4 cellular contexts compared by ENCODE assay signal in the genomic region with DNA sequence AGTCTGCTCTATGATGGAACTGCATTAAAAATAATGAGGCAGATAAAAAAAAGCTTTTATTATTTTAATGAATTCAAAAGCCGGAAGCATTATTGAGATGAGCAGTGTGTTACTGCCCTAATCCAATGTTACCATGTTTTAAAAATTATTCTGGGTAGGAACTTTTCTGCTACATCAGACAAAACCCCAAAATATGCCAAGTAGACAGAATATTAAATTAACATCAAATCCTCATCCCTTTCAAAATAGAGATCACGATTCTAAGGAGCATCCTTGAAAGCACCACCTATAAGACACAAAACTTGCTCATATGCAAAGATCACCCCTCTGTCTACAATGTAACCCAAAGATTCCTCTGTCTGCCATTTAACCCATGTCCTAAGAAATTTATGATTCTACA.
TF ChIP-seq lines count a peak whose summit lies in the region.

No MANE protein-coding gene starts in this region.

TF ChIP-seq in HepG2, 621 proteins besides CTCF, POLR2A, EP300 and RAD21:
- no peak for TF ChIP-seq NR0B2 (CRISPR knock-in tag; IDR thresholded peaks at IDR 0.05)
- no peak for TF ChIP-seq ZNF317 (CRISPR knock-in tag; IDR thresholded peaks at IDR 0.05)
- TF ChIP-seq, protein P1, sequence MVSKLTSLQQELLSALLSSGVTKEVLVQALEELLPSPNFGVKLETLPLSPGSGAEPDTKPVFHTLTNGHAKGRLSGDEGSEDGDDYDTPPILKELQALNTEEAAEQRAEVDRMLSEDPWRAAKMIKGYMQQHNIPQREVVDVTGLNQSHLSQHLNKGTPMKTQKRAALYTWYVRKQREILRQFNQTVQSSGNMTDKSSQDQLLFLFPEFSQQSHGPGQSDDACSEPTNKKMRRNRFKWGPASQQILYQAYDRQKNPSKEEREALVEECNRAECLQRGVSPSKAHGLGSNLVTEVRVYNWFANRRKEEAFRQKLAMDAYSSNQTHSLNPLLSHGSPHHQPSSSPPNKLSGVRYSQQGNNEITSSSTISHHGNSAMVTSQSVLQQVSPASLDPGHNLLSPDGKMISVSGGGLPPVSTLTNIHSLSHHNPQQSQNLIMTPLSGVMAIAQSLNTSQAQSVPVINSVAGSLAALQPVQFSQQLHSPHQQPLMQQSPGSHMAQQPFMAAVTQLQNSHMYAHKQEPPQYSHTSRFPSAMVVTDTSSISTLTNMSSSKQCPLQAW (CRISPR knock-in tag; IDR thresholded peaks at IDR 0.05), result no peak
- TF ChIP-seq GATAD1 (CRISPR knock-in tag; IDR thresholded peaks at IDR 0.05), result no peak
- no peak for TF ChIP-seq ZNF775 (CRISPR knock-in tag; IDR thresholded peaks at IDR 0.05; ENCODE audit: borderline replicate concordance)
- TF ChIP-seq ETV6 (CRISPR knock-in tag; conservative IDR thresholded peaks at IDR 0.05), result no peak
- peak; percentile 73 to 85 for TF ChIP-seq MAFK (conservative IDR thresholded peaks at IDR 0.05 in 1 of 2, IDR thresholded peaks at IDR 0.05 in 1 of 2; ENCODE audit: low read length in 2 of 2)
- TF ChIP-seq ZKSCAN8 (CRISPR knock-in tag; IDR thresholded peaks at IDR 0.05; ENCODE audit: borderline replicate concordance), result no peak
- no peak for TF ChIP-seq ZSCAN22 (CRISPR knock-in tag; IDR thresholded peaks at IDR 0.05)
- TF ChIP-seq ZNF546 (CRISPR knock-in tag; conservative IDR thresholded peaks at IDR 0.05), result no peak
- peak; percentile 81 for TF ChIP-seq MAFF (IDR thresholded peaks at IDR 0.05; ENCODE audit: low read depth, low read length)

TF ChIP-seq in A549, 52 proteins besides CTCF, POLR2A, EP300 and RAD21:
- TF ChIP-seq KDM5A (IDR thresholded peaks at IDR 0.05) (no peak), MAFK (IDR thresholded peaks at IDR 0.05; ENCODE audit: partially characterized antibody) (peak; percentile 72)

TF ChIP-seq in IMR-90, 13 proteins besides CTCF, POLR2A, EP300 and RAD21:
- no peak for TF ChIP-seq FOS (IDR thresholded peaks at IDR 0.05; ENCODE audit: low read depth, low read length)
- peak; percentile 74 for TF ChIP-seq MAFK (IDR thresholded peaks at IDR 0.05; ENCODE audit: low read depth, low read length)

TF ChIP-seq in K562, 482 proteins besides CTCF, POLR2A, EP300 and RAD21:
- no peak for TF ChIP-seq NR2C2 (CRISPR knock-in tag; IDR thresholded peaks at IDR 0.05)
- TF ChIP-seq NR2C2 (tag; IDR thresholded peaks at IDR 0.05), result no peak
- peak; percentile 93 for TF ChIP-seq ZNF316 (IDR thresholded peaks at IDR 0.05)
- no peak for TF ChIP-seq NR2C1 (IDR thresholded peaks at IDR 0.05)
- TF ChIP-seq NR2C1 (tag; IDR thresholded peaks at IDR 0.05), result no peak
- peak; percentile 69 for TF ChIP-seq MAFG (tag; conservative IDR thresholded peaks at IDR 0.05)
- no peak for TF ChIP-seq HNRNPLL (IDR thresholded peaks at IDR 0.05; ENCODE audit: low read depth, low read length, poor library complexity, severe bottlenecking)
- TF ChIP-seq ZNF699 (CRISPR knock-in tag; IDR thresholded peaks at IDR 0.05; ENCODE audit: insufficient replicate concordance), result no peak
- no peak for TF ChIP-seq NFE2 (IDR thresholded peaks at IDR 0.05; ENCODE audit: low read depth)
- no peak for TF ChIP-seq ZNF696 (CRISPR knock-in tag; conservative IDR thresholded peaks at IDR 0.05)
- TF ChIP-seq MAFF (IDR thresholded peaks at IDR 0.05; ENCODE audit: low read length), result peak; percentile 68
- TF ChIP-seq C11orf30 (IDR thresholded peaks at IDR 0.05; ENCODE audit: low read depth), result peak; percentile 84
- TF ChIP-seq BRF1 (IDR thresholded peaks at IDR 0.05; ENCODE audit: borderline replicate concordance, extremely low read depth, insufficient read length), result no peak
- peak; percentile 60 for TF ChIP-seq MAFK (IDR thresholded peaks at IDR 0.05; ENCODE audit: low read length)
